Comparison of ENCODE assay signal across 1 cellular context in the genomic region with DNA sequence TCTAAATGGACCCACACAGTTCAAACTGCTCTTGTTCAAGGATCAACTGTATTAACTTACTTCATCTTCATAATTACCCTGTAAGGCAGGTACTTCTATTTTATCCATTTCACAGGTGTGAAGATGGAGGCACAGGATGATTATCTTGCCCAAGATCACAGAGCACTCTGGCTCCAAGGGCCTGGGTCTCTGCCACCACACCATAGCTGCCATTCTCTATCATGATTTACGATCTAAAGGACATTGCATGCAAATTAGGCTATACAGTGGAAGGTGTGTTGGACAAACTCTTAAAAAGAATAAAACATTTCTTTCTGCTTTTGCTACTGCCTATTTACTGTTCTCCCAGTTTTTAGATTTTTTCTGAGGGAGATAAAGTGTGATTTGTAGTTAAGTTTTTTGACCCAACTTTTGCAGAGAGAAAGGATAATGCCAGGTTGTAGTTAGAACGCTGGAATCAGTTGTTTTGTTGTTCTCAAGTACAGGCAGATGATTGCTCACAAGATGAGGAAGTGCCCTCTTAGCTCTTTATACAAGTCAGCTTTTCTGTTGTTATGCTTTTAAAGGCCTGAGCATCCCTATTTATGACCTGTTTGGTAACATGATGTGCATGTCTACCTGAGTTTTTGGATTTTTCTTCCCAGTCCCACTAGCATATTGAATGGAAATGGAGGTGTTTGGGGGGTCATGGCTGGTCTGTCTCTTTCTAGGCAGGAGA.
TF ChIP-seq lines count a peak whose summit lies in the region.

No MANE protein-coding gene starts in this region.

TF ChIP-seq in GM23338, 12 proteins besides CTCF, POLR2A, EP300 and RAD21 (continued from another document):
- TF ChIP-seq, protein P1, sequence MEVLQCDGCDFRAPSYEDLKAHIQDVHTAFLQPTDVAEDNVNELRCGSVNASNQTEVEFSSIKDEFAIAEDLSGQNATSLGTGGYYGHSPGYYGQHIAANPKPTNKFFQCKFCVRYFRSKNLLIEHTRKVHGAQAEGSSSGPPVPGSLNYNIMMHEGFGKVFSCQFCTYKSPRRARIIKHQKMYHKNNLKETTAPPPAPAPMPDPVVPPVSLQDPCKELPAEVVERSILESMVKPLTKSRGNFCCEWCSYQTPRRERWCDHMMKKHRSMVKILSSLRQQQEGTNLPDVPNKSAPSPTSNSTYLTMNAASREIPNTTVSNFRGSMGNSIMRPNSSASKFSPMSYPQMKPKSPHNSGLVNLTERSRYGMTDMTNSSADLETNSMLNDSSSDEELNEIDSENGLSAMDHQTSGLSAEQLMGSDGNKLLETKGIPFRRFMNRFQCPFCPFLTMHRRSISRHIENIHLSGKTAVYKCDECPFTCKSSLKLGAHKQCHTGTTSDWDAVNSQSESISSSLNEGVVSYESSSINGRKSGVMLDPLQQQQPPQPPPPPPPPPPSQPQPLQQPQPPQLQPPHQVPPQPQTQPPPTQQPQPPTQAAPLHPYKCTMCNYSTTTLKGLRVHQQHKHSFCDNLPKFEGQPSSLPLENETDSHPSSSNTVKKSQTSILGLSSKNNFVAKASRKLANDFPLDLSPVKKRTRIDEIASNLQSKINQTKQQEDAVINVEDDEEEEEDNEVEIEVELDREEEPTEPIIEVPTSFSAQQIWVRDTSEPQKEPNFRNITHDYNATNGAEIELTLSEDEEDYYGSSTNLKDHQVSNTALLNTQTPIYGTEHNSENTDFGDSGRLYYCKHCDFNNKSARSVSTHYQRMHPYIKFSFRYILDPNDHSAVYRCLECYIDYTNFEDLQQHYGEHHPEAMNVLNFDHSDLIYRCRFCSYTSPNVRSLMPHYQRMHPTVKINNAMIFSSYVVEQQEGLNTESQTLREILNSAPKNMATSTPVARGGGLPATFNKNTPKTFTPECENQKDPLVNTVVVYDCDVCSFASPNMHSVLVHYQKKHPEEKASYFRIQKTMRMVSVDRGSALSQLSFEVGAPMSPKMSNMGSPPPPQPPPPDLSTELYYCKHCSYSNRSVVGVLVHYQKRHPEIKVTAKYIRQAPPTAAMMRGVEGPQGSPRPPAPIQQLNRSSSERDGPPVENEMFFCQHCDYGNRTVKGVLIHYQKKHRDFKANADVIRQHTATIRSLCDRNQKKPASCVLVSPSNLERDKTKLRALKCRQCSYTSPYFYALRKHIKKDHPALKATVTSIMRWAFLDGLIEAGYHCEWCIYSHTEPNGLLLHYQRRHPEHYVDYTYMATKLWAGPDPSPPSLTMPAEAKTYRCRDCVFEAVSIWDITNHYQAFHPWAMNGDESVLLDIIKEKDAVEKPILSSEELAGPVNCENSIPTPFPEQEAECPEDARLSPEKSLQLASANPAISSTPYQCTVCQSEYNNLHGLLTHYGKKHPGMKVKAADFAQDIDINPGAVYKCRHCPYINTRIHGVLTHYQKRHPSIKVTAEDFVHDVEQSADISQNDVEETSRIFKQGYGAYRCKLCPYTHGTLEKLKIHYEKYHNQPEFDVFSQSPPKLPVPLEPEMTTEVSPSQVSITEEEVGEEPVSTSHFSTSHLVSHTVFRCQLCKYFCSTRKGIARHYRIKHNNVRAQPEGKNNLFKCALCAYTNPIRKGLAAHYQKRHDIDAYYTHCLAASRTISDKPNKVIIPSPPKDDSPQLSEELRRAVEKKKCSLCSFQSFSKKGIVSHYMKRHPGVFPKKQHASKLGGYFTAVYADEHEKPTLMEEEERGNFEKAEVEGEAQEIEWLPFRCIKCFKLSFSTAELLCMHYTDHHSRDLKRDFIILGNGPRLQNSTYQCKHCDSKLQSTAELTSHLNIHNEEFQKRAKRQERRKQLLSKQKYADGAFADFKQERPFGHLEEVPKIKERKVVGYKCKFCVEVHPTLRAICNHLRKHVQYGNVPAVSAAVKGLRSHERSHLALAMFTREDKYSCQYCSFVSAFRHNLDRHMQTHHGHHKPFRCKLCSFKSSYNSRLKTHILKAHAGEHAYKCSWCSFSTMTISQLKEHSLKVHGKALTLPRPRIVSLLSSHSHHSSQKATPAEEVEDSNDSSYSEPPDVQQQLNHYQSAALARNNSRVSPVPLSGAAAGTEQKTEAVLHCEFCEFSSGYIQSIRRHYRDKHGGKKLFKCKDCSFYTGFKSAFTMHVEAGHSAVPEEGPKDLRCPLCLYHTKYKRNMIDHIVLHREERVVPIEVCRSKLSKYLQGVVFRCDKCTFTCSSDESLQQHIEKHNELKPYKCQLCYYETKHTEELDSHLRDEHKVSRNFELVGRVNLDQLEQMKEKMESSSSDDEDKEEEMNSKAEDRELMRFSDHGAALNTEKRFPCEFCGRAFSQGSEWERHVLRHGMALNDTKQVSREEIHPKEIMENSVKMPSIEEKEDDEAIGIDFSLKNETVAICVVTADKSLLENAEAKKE (CRISPR knock-in tag; IDR thresholded peaks at IDR 0.05) = no peak
- TF ChIP-seq EZH2 (IDR thresholded peaks at IDR 0.05; ENCODE audit: low read depth, unreplicated experiment) = no peak
TF ChIP-seq in GM23338: peak in this region for 0.
